8 cellular contexts compared by ENCODE assay signal in the genomic region with DNA sequence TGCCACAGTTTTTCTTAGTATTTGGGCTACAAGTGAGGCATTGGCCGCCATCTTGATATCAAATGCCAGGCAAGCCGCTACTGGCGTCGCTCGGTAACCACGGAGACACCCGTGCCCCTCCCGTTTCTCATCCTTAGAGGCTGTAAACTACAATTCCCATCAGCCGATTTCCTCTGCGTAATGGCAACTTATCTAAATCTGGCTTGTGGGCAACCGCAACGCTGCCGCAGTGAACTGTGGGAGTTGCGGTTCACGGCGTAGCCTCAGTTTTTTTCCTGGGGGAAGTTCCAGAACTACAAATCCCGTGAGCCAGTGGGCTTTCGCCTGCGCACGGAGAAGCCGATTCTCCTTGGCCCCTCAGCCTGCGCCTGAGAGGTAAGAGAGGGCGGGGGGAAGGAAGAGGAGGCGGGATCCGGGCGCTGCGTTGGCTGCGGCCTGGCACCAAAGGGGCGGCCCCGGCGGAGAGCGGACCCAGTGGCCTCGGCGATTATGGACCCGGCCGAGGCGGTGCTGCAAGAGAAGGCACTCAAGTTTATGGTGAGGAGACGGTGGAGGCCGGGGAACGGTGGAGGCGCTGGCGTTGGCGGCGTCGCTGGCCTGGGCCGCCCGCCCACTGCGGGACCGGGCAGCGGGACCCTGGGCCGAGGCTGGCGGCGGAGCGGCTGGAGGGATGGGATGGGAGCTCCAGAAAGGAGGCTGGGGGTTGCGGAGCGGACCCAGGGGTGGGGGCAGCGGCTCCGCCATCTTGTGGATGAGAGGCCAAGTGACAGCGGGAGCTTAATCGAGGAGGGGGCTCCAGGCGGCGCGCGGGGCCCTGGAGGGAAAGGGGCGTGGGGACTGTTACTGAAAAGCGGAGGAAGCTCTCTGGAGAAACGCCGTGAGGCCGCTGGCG. TPM values are rescaled to one million over a fixed set of nuclear protein-coding genes. Genes with fewer than 3 reads are reported as not detected.
DNase-seq lines count a peak whose midpoint lies in the region; ATAC-seq and TF ChIP-seq lines count a peak whose summit lies in the region.

A gene (plus strand): TSS at position 474 of the 892 bp plus-strand sequence. CDS start 16 bp downstream, at position 490.

- H3K4me1 ChIP-seq in PC-3 (ENCODE audit: insufficient read depth, low read length) (peaks cover 18% of the 10 kb centered on the region), mononuclear cell (ENCODE audit: insufficient read depth, low read length) (peaks cover 14% of the 10 kb centered on the region)

- H3K4me3 ChIP-seq in PC-3 (ENCODE audit: low read length), result peak within 1 kb of the TSS; percentile 91
- peak within 1 kb of the TSS; percentile 84 for H3K4me3 ChIP-seq in epithelial cell of esophagus (ENCODE audit: low read length)
- peak within 1 kb of the TSS; percentile 90 for H3K4me3 ChIP-seq in mononuclear cell (ENCODE audit: low read length)

- ATAC-seq in GM21576 (IDR thresholded peaks at IDR 0.05; ENCODE audit: unreplicated experiment) (peak; percentile 92), PC-3 (peak; percentile 96)

- TF ChIP-seq RAD21 in Ishikawa (IDR thresholded peaks at IDR 0.05; ENCODE audit: low read depth), result no peak

- H3K36me3 ChIP-seq in PC-3 (ENCODE audit: low read depth, low read length), result no peaks in the 10 kb centered on the region

- H2AFZ ChIP-seq in PC-3 (ENCODE audit: low read length), result peak within 1 kb of the TSS; percentile 87

- no peaks in the 10 kb centered on the region for H3K9me2 ChIP-seq in PC-3 (replicated peaks; ENCODE audit: low read length)

- TF ChIP-seq CTCF in PC-3 (conservative IDR thresholded peaks at IDR 0.05; ENCODE audit: low read depth, low read length) (no peak), epithelial cell of esophagus (IDR thresholded peaks at IDR 0.05; ENCODE audit: insufficient read depth, low read depth, low read length, missing control alignments) (no peak)

- CTCF ChIA-PET in PC-3 (lab: Charles Lee), result interaction anchor here (0.6 kb wide), 1 partner anchor 77 kb away, joined by 3 read pairs; no protein-coding TSS in a partner anchor

- H3K4me2 ChIP-seq in PC-3 (ENCODE audit: low read length), result peak within 1 kb of the TSS; percentile 80

- no peak for TF ChIP-seq EP300 in Ishikawa (IDR thresholded peaks at IDR 0.05; ENCODE audit: borderline replicate concordance)

- DNase-seq in DMS153 (lab: John Stamatoyannopoulos, UW) (peak; percentile 99), PC-3 (peak; percentile 98), activated T-cell treated with anti-CD3 and anti-CD28 coated beads for 48 hours (ENCODE audit: low read depth) (peak; percentile 92), epithelial cell of esophagus (ENCODE audit: low read depth) (peak; percentile 100)
- peak; percentile 85 to 89 for DNase-seq in stimulated activated CD8-positive, alpha-beta memory T cell treated with anti-CD3 and anti-CD28 coated beads, Interleukin-4, amount 100 ng/mL, for 1 hour (ENCODE audit: low read depth in 2 of 2, low spot score in 1 of 2)

- POLR2A ChIA-PET in PC-3 (lab: Charles Lee; ENCODE audit: unreplicated experiment), result no interaction called here

- H3F3A ChIP-seq in PC-3 (ENCODE audit: low read length, unreplicated experiment), result no peaks in the 10 kb centered on the region

- H3K9me3 ChIP-seq in PC-3 (ENCODE audit: low read length) (no peaks in the 10 kb centered on the region), mononuclear cell (ENCODE audit: low read depth, low read length) (no peaks in the 10 kb centered on the region)

- BruUV-seq in PC-3 (replicated peaks; lab: Mats Ljungman, UMichigan), result no TSS peak

- peak within 1 kb of the TSS; percentile 80 for H3K9ac ChIP-seq in PC-3 (ENCODE audit: low read length)

- H3K27me3 ChIP-seq in PC-3 (ENCODE audit: low read length), result no peaks in the 10 kb centered on the region
- peaks cover 5% of the 10 kb centered on the region for H3K27me3 ChIP-seq in mononuclear cell (ENCODE audit: insufficient read depth, low read length)

- H4K20me1 ChIP-seq in PC-3 (ENCODE audit: low read length), result no peaks in the 10 kb centered on the region

- peaks cover 38% of the 10 kb centered on the region for H3K79me2 ChIP-seq in PC-3 (ENCODE audit: low read length)

- intact Hi-C loops in PC-3 (cut with micrococcal nuclease), result loop anchor here (5.0 kb wide), 1 partner anchor 83 kb away; no protein-coding TSS in a partner anchor

- 0 out of 2 replicates have a peak within 1 kb of the TSS, but pooled peaks have one; percentile 28 for H3K27ac ChIP-seq in PC-3 (ENCODE audit: low read length)

TF ChIP-seq in Ishikawa, 13 proteins besides CTCF, POLR2A, EP300 and RAD21:
- TF ChIP-seq ZBTB7A (IDR thresholded peaks at IDR 0.05; ENCODE audit: low read depth) (peak; percentile 90), TCF12 (IDR thresholded peaks at IDR 0.05; ENCODE audit: low read depth) (peak; percentile 63), CEBPB (IDR thresholded peaks at IDR 0.05) (peak; percentile 47; the same call in 1 of the 2 replicates), EGR1 (IDR thresholded peaks at IDR 0.05) (no peak), NFIC (IDR thresholded peaks at IDR 0.05) (no peak), FOXM1 (IDR thresholded peaks at IDR 0.05; ENCODE audit: borderline replicate concordance, low read depth) (no peak), CREB1 (IDR thresholded peaks at IDR 0.05; ENCODE audit: low read depth) (peak; percentile 83), TEAD4 (IDR thresholded peaks at IDR 0.05) (peak; percentile 50), TAF1 (IDR thresholded peaks at IDR 0.05; ENCODE audit: low read depth) (peak; percentile 69; the same call in 1 of the 2 replicates), YY1 (IDR thresholded peaks at IDR 0.05; ENCODE audit: low read depth) (peak; percentile 94)
- TF ChIP-seq, protein P1, sequence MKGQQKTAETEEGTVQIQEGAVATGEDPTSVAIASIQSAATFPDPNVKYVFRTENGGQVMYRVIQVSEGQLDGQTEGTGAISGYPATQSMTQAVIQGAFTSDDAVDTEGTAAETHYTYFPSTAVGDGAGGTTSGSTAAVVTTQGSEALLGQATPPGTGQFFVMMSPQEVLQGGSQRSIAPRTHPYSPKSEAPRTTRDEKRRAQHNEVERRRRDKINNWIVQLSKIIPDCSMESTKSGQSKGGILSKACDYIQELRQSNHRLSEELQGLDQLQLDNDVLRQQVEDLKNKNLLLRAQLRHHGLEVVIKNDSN (IDR thresholded peaks at IDR 0.05), result peak; percentile 29; the same call in 1 of the 2 replicates
- TF ChIP-seq, protein P2, sequence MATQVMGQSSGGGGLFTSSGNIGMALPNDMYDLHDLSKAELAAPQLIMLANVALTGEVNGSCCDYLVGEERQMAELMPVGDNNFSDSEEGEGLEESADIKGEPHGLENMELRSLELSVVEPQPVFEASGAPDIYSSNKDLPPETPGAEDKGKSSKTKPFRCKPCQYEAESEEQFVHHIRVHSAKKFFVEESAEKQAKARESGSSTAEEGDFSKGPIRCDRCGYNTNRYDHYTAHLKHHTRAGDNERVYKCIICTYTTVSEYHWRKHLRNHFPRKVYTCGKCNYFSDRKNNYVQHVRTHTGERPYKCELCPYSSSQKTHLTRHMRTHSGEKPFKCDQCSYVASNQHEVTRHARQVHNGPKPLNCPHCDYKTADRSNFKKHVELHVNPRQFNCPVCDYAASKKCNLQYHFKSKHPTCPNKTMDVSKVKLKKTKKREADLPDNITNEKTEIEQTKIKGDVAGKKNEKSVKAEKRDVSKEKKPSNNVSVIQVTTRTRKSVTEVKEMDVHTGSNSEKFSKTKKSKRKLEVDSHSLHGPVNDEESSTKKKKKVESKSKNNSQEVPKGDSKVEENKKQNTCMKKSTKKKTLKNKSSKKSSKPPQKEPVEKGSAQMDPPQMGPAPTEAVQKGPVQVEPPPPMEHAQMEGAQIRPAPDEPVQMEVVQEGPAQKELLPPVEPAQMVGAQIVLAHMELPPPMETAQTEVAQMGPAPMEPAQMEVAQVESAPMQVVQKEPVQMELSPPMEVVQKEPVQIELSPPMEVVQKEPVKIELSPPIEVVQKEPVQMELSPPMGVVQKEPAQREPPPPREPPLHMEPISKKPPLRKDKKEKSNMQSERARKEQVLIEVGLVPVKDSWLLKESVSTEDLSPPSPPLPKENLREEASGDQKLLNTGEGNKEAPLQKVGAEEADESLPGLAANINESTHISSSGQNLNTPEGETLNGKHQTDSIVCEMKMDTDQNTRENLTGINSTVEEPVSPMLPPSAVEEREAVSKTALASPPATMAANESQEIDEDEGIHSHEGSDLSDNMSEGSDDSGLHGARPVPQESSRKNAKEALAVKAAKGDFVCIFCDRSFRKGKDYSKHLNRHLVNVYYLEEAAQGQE (IDR thresholded peaks at IDR 0.05; ENCODE audit: low read depth), result no peak
- TF ChIP-seq, protein P3, sequence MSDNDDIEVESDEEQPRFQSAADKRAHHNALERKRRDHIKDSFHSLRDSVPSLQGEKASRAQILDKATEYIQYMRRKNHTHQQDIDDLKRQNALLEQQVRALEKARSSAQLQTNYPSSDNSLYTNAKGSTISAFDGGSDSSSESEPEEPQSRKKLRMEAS (IDR thresholded peaks at IDR 0.05), result peak; percentile 48; the same call in 1 of the 2 replicates

RNA-seq across cellular contexts. Expression of the gene that starts here (rescaled TPM):
- total RNA-seq in PC-3 (2014; rRNA removed) (4.4 and 5.7 TPM in 2 replicates), mononuclear cell (3.3 TPM)

Comparison
In these comparisons a context has a peak if more than half of its experiments do, and no peak if none do; other contexts are left out.
1. Peak in every context shown above with its lines: DNase-seq, ATAC-seq, H3K4me3 ChIP-seq and H3K27ac ChIP-seq.